17 cellular contexts compared by ENCODE assay signal in genomic region chr19:53864308-53864836, GRCh38. TPM values are rescaled to one million over a fixed set of nuclear protein-coding genes. Genes with fewer than 3 reads are reported as not detected.
DNase-seq lines count a peak whose midpoint lies in the region; ATAC-seq and TF ChIP-seq lines count a peak whose summit lies in the region.
"Had no signal": no experiment of that assay in that cellular context is flagged by ENCODE, and none has a peak within 500 bp of the region (broad histone marks: within the 10 kb centered on the region; RNA-seq: fewer than 3 reads in every experiment).

No MANE protein-coding gene starts in this region.

- no peaks in the 10 kb centered on the region for H3K9me2 ChIP-seq in SK-N-SH

- TF ChIP-seq CTCF in osteocyte (IDR thresholded peaks at IDR 0.05) (no peak), SK-N-SH (IDR thresholded peaks at IDR 0.05) (no peak)

- POLR2A ChIA-PET in SK-N-SH (lab: Yijun Ruan, JAX) = no interaction called here

- H3K27me3 ChIP-seq in SK-N-SH (ENCODE audit: insufficient read depth) = no peaks in the 10 kb centered on the region
- H3K27me3 ChIP-seq: ovary had no signal

- H3K4me1 Mint-ChIP-seq in osteocyte (ENCODE audit: unreplicated experiment) = peaks cover 25% of the 10 kb centered on the region

- no peak for TF ChIP-seq RAD21 in SK-N-SH (IDR thresholded peaks at IDR 0.05; ENCODE audit: low read length)

- no peaks in the 10 kb centered on the region; the same call in 1 of the 2 replicates for H4K20me1 ChIP-seq in SK-N-SH (ENCODE audit: insufficient read depth)

- H3K9ac ChIP-seq in SK-N-SH = no peak overlapping the region

- no peak overlapping the region for H3K4me3 Mint-ChIP-seq in osteocyte (ENCODE audit: unreplicated experiment)
- H3K4me3 Mint-ChIP-seq: CD8-positive, alpha-beta T cell had no signal

- H3K27me3 Mint-ChIP-seq in osteocyte (ENCODE audit: unreplicated experiment) = no peaks in the 10 kb centered on the region

- H3F3A ChIP-seq in SK-N-SH (replicated peaks; ENCODE audit: insufficient read depth) = peaks cover 5% of the 10 kb centered on the region

- DNase-seq in COLO829 (ENCODE audit: low spot score) (peak; percentile 67), NCI-H748 (lab: John Stamatoyannopoulos, UW; ENCODE audit: unreplicated experiment) (peak; percentile 78), foreskin melanocyte (peak; percentile 45), occipital lobe (lab: John Stamatoyannopoulos, UW) (peak; percentile 25), osteocyte (ENCODE audit: extremely low spot score, unreplicated experiment) (no peak), SK-N-SH (no peak)
- no peak for DNase-seq in activated T-cell treated with anti-CD3 and anti-CD28 coated beads, Interleukin-2, amount 50 U/mL, for 1 hour
- DNase-seq: activated CD8-positive, alpha-beta memory T cell treated with anti-CD3 and anti-CD28 coated beads for 24 hours; CD8-positive, alpha-beta T cell; left cardiac atrium; NCI-H1105 treated with DMSO at 0.1 percent for 48 hours; ovary; stimulated activated CD4-positive, alpha-beta T cell treated with anti-CD3 and anti-CD28 coated beads, Interleukin-2, amount 100 ng/mL, for 24 hours; stimulated activated naive CD4-positive, alpha-beta T cell treated with Interleukin-2 at 50 U/mL for 16 hours; T1000 had no signal

- no peak overlapping the region for H3K27ac ChIP-seq in SK-N-SH (ENCODE audit: low read depth in 2 of 2, low read length in 1 of 2)
- H3K27ac ChIP-seq: ovary had no signal

- no peaks in the 10 kb centered on the region for H3K36me3 ChIP-seq in SK-N-SH (replicated peaks in 1 of 2; ENCODE audit: control insufficient read depth in 1 of 2, insufficient read depth in 2 of 2, low read length in 1 of 2)
- H3K36me3 ChIP-seq: ovary had no signal

- H3K4me1 ChIP-seq in SK-N-SH (ENCODE audit: control insufficient read depth in 1 of 2, insufficient read depth in 2 of 2, low read depth in 1 of 2, low read length in 1 of 2) = peaks cover 5 to 12% of the 10 kb centered on the region in 2 experiments; a peak in 2 of 4 replicates

- TF ChIP-seq EP300 in SK-N-SH (IDR thresholded peaks at IDR 0.05; ENCODE audit: borderline replicate concordance in 1 of 2, low read depth in 1 of 2, low read length in 1 of 2) = no peak

- H3K27ac Mint-ChIP-seq in osteocyte (ENCODE audit: unreplicated experiment) = no peak overlapping the region
- H3K27ac Mint-ChIP-seq: activated naive CD4-positive, alpha-beta T cell treated with anti-CD3 and anti-CD28 coated beads, Interleukin-2, amount 50 U/mL, for 72 hours; CD8-positive, alpha-beta T cell had no signal

- no peaks in the 10 kb centered on the region for H3K9me3 ChIP-seq in SK-N-SH
- H3K9me3 ChIP-seq: ovary had no signal

- H3K4me2 ChIP-seq in SK-N-SH = no peak overlapping the region

- ATAC-seq in GM18861 (IDR thresholded peaks at IDR 0.05; ENCODE audit: unreplicated experiment) = no peak
- ATAC-seq: activated naive CD4-positive, alpha-beta T cell treated with anti-CD3 and anti-CD28 coated beads, Interleukin-2, amount 50 U/mL, for 72 hours; CD8-positive, alpha-beta T cell; left cardiac atrium had no signal

- H3K79me2 ChIP-seq in SK-N-SH (ENCODE audit: insufficient read depth) = peaks cover 17% of the 10 kb centered on the region

- WGBS in SK-N-SH (ENCODE audit: low lambda C conversion rate) = 71% methylated on average over 6 of the region's 6 CpGs

- H3K4me3 ChIP-seq in SK-N-SH (ENCODE audit: low read depth in 2 of 2, low read length in 1 of 2) = no peak overlapping the region
- H3K4me3 ChIP-seq: ovary had no signal

- H3K9me3 Mint-ChIP-seq in osteocyte (ENCODE audit: unreplicated experiment) = no peaks in the 10 kb centered on the region
- H3K9me3 Mint-ChIP-seq: activated naive CD4-positive, alpha-beta T cell treated with anti-CD3 and anti-CD28 coated beads, Interleukin-2, amount 50 U/mL, for 72 hours; CD8-positive, alpha-beta T cell had no signal

- CTCF ChIA-PET in SK-N-SH (lab: Yijun Ruan, JAX) = interaction anchor here (1.5 to 2.2 kb wide), 3 partner anchors 42 to 160 kb away, joined by 3 to 9 read pairs (median 4); no protein-coding TSS in a partner anchor

- peaks cover 2% of the 10 kb centered on the region for H3K36me3 Mint-ChIP-seq in osteocyte (ENCODE audit: unreplicated experiment)

- H2AFZ ChIP-seq in SK-N-SH (ENCODE audit: low read depth) = no peak overlapping the region

TF ChIP-seq in SK-N-SH, 30 proteins besides CTCF, POLR2A, EP300 and RAD21:
- no peak for TF ChIP-seq REST (IDR thresholded peaks at IDR 0.05; ENCODE audit: low read depth, low read length)
- no peak for TF ChIP-seq TEAD4 (IDR thresholded peaks at IDR 0.05; ENCODE audit: borderline replicate concordance, insufficient read depth)
- no peak for TF ChIP-seq YY1 (IDR thresholded peaks at IDR 0.05; ENCODE audit: low read depth)
- TF ChIP-seq FOXM1 (IDR thresholded peaks at IDR 0.05; ENCODE audit: low read depth) = no peak
- no peak for TF ChIP-seq RCOR1 (IDR thresholded peaks at IDR 0.05; ENCODE audit: low read length)
- TF ChIP-seq USF2 (IDR thresholded peaks at IDR 0.05; ENCODE audit: borderline replicate concordance, low read depth, low read length) = no peak
- TF ChIP-seq TCF12 (IDR thresholded peaks at IDR 0.05) = no peak
- no peak for TF ChIP-seq RFX5 (IDR thresholded peaks at IDR 0.05; ENCODE audit: low read length)
- no peak for TF ChIP-seq ELF1 (IDR thresholded peaks at IDR 0.05)
- no peak for TF ChIP-seq MEF2A (IDR thresholded peaks at IDR 0.05; ENCODE audit: borderline replicate concordance, low read depth)
- TF ChIP-seq RXRA (IDR thresholded peaks at IDR 0.05; ENCODE audit: borderline replicate concordance, low read depth) = no peak
- no peak for TF ChIP-seq GABPA (IDR thresholded peaks at IDR 0.05; ENCODE audit: low read depth)
- TF ChIP-seq NRF1 (IDR thresholded peaks at IDR 0.05; ENCODE audit: low read depth, low read length) = no peak

RNA-seq across cellular contexts. Expression of gene MYADM, which starts 3.3 kb away (rescaled TPM):
- 3.3 TPM for total RNA-seq in occipital lobe
- 136 and 165 TPM in 2 replicates for total RNA-seq in osteocyte
- 28.3 and 38.7 TPM in 2 replicates for polyA plus RNA-seq in SK-N-SH (2012; rRNA removed)
- polyA plus RNA-seq in SK-N-SH (2012; cell fraction: cytosol; rRNA removed) = 23.0 and 25.4 TPM in 2 replicates
- 49.8 and 50.7 TPM in 2 replicates for polyA plus RNA-seq in SK-N-SH (2012; cell fraction: nucleus; rRNA removed)

RNA-seq across cellular contexts. Expression of gene PRKCG, which starts 17.6 kb away (rescaled TPM):
- total RNA-seq in occipital lobe (1.7 TPM), osteocyte (0.21 and 0.30 TPM in 2 replicates)
- 0.08 and 0.26 TPM in 2 replicates for polyA plus RNA-seq in SK-N-SH (2012; rRNA removed)
- polyA plus RNA-seq in SK-N-SH (2012; cell fraction: cytosol; rRNA removed) = 0.03 and 0.07 TPM in 2 replicates
- 1.2 and 1.4 TPM in 2 replicates for polyA plus RNA-seq in SK-N-SH (2012; cell fraction: nucleus; rRNA removed)
- total RNA-seq: left cardiac atrium had no signal

RNA-seq across cellular contexts. Expression of gene NLRP12, which starts 40.3 kb away (rescaled TPM):
- 0.16 TPM for total RNA-seq in occipital lobe
- total RNA-seq in osteocyte = not detected in 2 replicates
- polyA plus RNA-seq in SK-N-SH (2012; rRNA removed) = 0.02 and 0.05 TPM in 2 replicates
- polyA plus RNA-seq in SK-N-SH (2012; cell fraction: cytosol; rRNA removed) = 0.01 TPM in 2 replicates
- 0.05 TPM in 1 of 2 replicates, not detected in the other for polyA plus RNA-seq in SK-N-SH (2012; cell fraction: nucleus; rRNA removed)
- total RNA-seq: activated naive CD4-positive, alpha-beta T cell treated with anti-CD3 and anti-CD28 coated beads, Interleukin-2, amount 50 U/mL, for 72 hours; CD8-positive, alpha-beta T cell had no signal

RNA-seq across cellular contexts. Expression of gene CACNG7, which starts 44.7 kb away (rescaled TPM):
- 10.9 TPM for total RNA-seq in occipital lobe
- not detected in 2 replicates for total RNA-seq in osteocyte
- 25.7 and 30.7 TPM in 2 replicates for polyA plus RNA-seq in SK-N-SH (2012; rRNA removed)
- 18.5 and 29.5 TPM in 2 replicates for polyA plus RNA-seq in SK-N-SH (2012; cell fraction: cytosol; rRNA removed)
- 34.0 and 43.1 TPM in 2 replicates for polyA plus RNA-seq in SK-N-SH (2012; cell fraction: nucleus; rRNA removed)
- total RNA-seq: activated naive CD4-positive, alpha-beta T cell treated with anti-CD3 and anti-CD28 coated beads, Interleukin-2, amount 50 U/mL, for 72 hours; CD8-positive, alpha-beta T cell; left cardiac atrium; ovary had no signal

Comparison
In these comparisons a context has a peak if more than half of its experiments do, and no peak if none do; other contexts are left out.
1. DNase-seq: peak in COLO829 (single experiment), NCI-H748 (single experiment), foreskin melanocyte (single experiment) and occipital lobe (single experiment); none in osteocyte (single experiment), SK-N-SH (single experiment) and activated T-cell treated with anti-CD3 and anti-CD28 coated beads, Interleukin-2, amount 50 U/mL, for 1 hour (single experiment).
2. RNA of gene MYADM, which starts 3.3 kb away (total RNA-seq): 136 to 165 TPM in osteocyte; 3.3 TPM in occipital lobe (single experiment); every median in the first group is over 10 times any median in the second.